ENCODE assay signal across 8 cellular contexts in the genomic region with DNA sequence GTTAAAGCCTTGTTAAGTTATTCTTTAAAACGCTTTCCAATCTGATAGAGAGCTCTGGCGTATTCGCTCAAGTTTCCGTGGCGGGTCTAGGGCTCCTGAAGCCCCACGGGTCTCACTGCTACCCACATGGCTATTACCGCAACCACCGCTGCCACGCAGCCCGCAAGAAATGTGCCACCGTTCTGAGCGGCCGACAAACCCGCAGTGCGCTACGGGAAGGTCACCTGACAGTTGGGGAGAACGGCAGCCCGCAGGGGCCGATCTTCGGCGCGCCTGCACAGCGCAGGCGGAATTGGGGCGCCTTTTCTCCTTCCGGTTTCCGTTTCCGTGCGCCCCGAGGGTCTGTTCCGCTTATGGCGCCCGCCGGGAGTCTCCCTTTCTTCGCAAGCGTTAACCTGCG.
DNase-seq lines count a peak whose midpoint lies in the region; ATAC-seq and TF ChIP-seq lines count a peak whose summit lies in the region.

No MANE protein-coding gene starts in this region.

- H3K4me1 ChIP-seq in muscle layer of colon (ENCODE audit: insufficient read depth, low read length) = no peaks in the 10 kb centered on the region

- peak overlapping the region in 1 of 2 donors; percentile 44 for H3K27ac Mint-ChIP-seq in effector memory CD8-positive, alpha-beta T cell

- H3K4me3 Mint-ChIP-seq in effector memory CD8-positive, alpha-beta T cell = peak overlapping the region; percentile 31 to 56

- DNase-seq in AG04449 (ENCODE audit: low read depth, low spot score) (no peak), NCI-H2171 (lab: John Stamatoyannopoulos, UW) (peak; percentile 73), DMS153 (lab: John Stamatoyannopoulos, UW) (no peak), COR-L47 (lab: John Stamatoyannopoulos, UW) (no peak)
- DNase-seq in effector memory CD8-positive, alpha-beta T cell = no peak

- ATAC-seq in effector memory CD8-positive, alpha-beta T cell (replicated peaks) = no peak
- ATAC-seq in HG03439 (IDR thresholded peaks at IDR 0.05; ENCODE audit: unreplicated experiment) (no peak), HG02970 (IDR thresholded peaks at IDR 0.05; ENCODE audit: low FRiP score, unreplicated experiment) (no peak)

- H3K4me1 Mint-ChIP-seq in effector memory CD8-positive, alpha-beta T cell (ENCODE audit: low read depth in 2 of 2) = peaks cover 3% of the 10 kb centered on the region in 2 donors

- POLR2A ChIA-PET in AG04449 (lab: Yijun Ruan, JAX) = no interaction called here

- H3K27me3 Mint-ChIP-seq in effector memory CD8-positive, alpha-beta T cell = no peaks in the 10 kb centered on the region

- TF ChIP-seq CTCF in AG04449 (IDR thresholded peaks at IDR 0.05; ENCODE audit: insufficient read depth, low read length, missing control alignments) = no peak

- no peaks in the 10 kb centered on the region for H3K9me3 ChIP-seq in muscle layer of colon (ENCODE audit: low read length)

- CTCF ChIA-PET in AG04449 (lab: Yijun Ruan, JAX) = no interaction called here

- H3K9me3 Mint-ChIP-seq in effector memory CD8-positive, alpha-beta T cell = peaks cover 2 to 8% of the 10 kb centered on the region in 2 donors

- H3K4me3 ChIP-seq in AG04449 (ENCODE audit: low read depth, low read length) (peak overlapping the region; percentile 55), muscle layer of colon (ENCODE audit: low read depth in 1 of 2, low read length in 2 of 2) (peak overlapping the region; percentile 30 to 46)

- H3K9ac ChIP-seq in muscle layer of colon (ENCODE audit: low read length) = peak overlapping the region; percentile 32

- H3K36me3 Mint-ChIP-seq in effector memory CD8-positive, alpha-beta T cell (ENCODE audit: insufficient read depth) = no peaks in the 10 kb centered on the region

- H3K27ac ChIP-seq in muscle layer of colon (ENCODE audit: low read depth, low read length) = no peak overlapping the region

- H3K27me3 ChIP-seq in muscle layer of colon (ENCODE audit: control insufficient read depth in 1 of 2, insufficient read depth in 2 of 2, low read length in 2 of 2) = no peaks in the 10 kb centered on the region

- no peaks in the 10 kb centered on the region for H3K36me3 ChIP-seq in muscle layer of colon (ENCODE audit: insufficient read depth, low read length)
